31 cellular contexts compared by ENCODE assay signal in genomic region chr1:47683402-47683801, GRCh38.
"Had no signal": no experiment of that assay in that cellular context is flagged by ENCODE, and none has a peak within 500 bp of the region (broad histone marks: within the 10 kb centered on the region; RNA-seq: fewer than 3 reads in every experiment).

No MANE protein-coding gene starts in this region.

- H3K27ac ChIP-seq: breast epithelium, epithelial cell of prostate, esophagus squamous epithelium, heart right ventricle, neutrophil, ovary, testis, vagina, WERI-Rb-1 had no signal

- H3K4me1 ChIP-seq: breast epithelium, esophagus squamous epithelium, testis, vagina had no signal

- H3K4me3 Mint-ChIP-seq: activated T-cell treated with anti-CD3 and anti-CD28 coated beads, Interleukin-2, amount 50 U/mL, for 24 hours; activated T-helper 17 cell treated with anti-CD3 and anti-CD28 coated beads, Interleukin-2, amount 50 U/mL, for 72 hours; natural killer cell treated with Interleukin-12 subunit alpha and Interleukin-12 subunit beta and Interleukin-15 and Interleukin-18, amount 100 ng/mL, for 72 hours; T-helper 17 cell had no signal

- DNase-seq: activated CD4-positive, alpha-beta T cell treated with anti-CD3 and anti-CD28 coated beads for 48 hours; activated CD4-positive, alpha-beta T cell treated with anti-CD3 and anti-CD28 coated beads, Interleukin-2, amount 50 U/mL, for 48 hours; activated naive CD4-positive, alpha-beta T cell; activated T-cell treated with anti-CD3 and anti-CD28 coated beads, Interleukin-2, amount 50 U/mL, for 24 hours; central memory CD4-positive, alpha-beta T cell; dermis blood vessel endothelial cell; effector CD4-positive, alpha-beta T cell; esophagus squamous epithelium; foreskin melanocyte; heart right ventricle; left ventricle myocardium superior; ovary; stimulated activated CD4-positive, alpha-beta T cell treated with anti-CD3 and anti-CD28 coated beads, Interleukin-15, amount 100 ng/mL, for 24 hours; stimulated activated naive CD4-positive, alpha-beta T cell treated with Interleukin-2 at 50 U/mL for 16 hours; T-helper 17 cell; T1000; testis; trophoblast cell; WERI-Rb-1 had no signal

- H3K36me3 ChIP-seq: breast epithelium, esophagus squamous epithelium, heart right ventricle, neutrophil, ovary, vagina, WERI-Rb-1 had no signal

- H3K4me3 ChIP-seq: breast epithelium, esophagus squamous epithelium, heart right ventricle, ovary, smooth muscle cell, testis, vagina had no signal

- H3K36me3 Mint-ChIP-seq: activated naive CD4-positive, alpha-beta T cell treated with anti-CD3 and anti-CD28 coated beads, Interleukin-2, amount 50 U/mL, for 72 hours; natural killer cell treated with Interleukin-12 subunit alpha and Interleukin-12 subunit beta and Interleukin-15 and Interleukin-18, amount 100 ng/mL, for 72 hours had no signal

- H3K27ac Mint-ChIP-seq: activated naive CD4-positive, alpha-beta T cell treated with anti-CD3 and anti-CD28 coated beads, Interleukin-2, amount 50 U/mL, for 72 hours; activated T-cell treated with anti-CD3 and anti-CD28 coated beads, Interleukin-2, amount 50 U/mL, for 24 hours; activated T-helper 17 cell treated with anti-CD3 and anti-CD28 coated beads, Interleukin-2, amount 50 U/mL, for 72 hours; natural killer cell treated with Interleukin-12 subunit alpha and Interleukin-12 subunit beta and Interleukin-15 and Interleukin-18, amount 100 ng/mL, for 72 hours; progenitor cell of endocrine pancreas; T-helper 17 cell had no signal

- H3K27me3 ChIP-seq: ovary, testis, vagina had no signal

- ATAC-seq: activated CD4-positive, CD25-positive, alpha-beta regulatory T cell treated with anti-CD3 and anti-CD28 coated beads, Interleukin-2, amount 50 U/mL, for 24 hours; activated naive CD4-positive, alpha-beta T cell treated with anti-CD3 and anti-CD28 coated beads, Interleukin-2, amount 50 U/mL, for 72 hours; activated T-helper 17 cell treated with anti-CD3 and anti-CD28 coated beads, Interleukin-2, amount 50 U/mL, for 72 hours; heart right ventricle; left ventricle myocardium superior; natural killer cell treated with Interleukin-12 subunit alpha and Interleukin-12 subunit beta and Interleukin-15 and Interleukin-18, amount 100 ng/mL, for 72 hours; sciatic nerve; SK-N-SH treated with all-trans-retinoic acid at 6 μM for 48 hours; T-helper 17 cell had no signal

- H3K9me3 Mint-ChIP-seq: activated naive CD4-positive, alpha-beta T cell treated with anti-CD3 and anti-CD28 coated beads, Interleukin-2, amount 50 U/mL, for 72 hours; activated T-cell treated with anti-CD3 and anti-CD28 coated beads, Interleukin-2, amount 50 U/mL, for 24 hours; activated T-helper 17 cell treated with anti-CD3 and anti-CD28 coated beads, Interleukin-2, amount 50 U/mL, for 72 hours; natural killer cell treated with Interleukin-12 subunit alpha and Interleukin-12 subunit beta and Interleukin-15 and Interleukin-18, amount 100 ng/mL, for 72 hours had no signal

- H3K4me1 Mint-ChIP-seq: activated T-helper 17 cell treated with anti-CD3 and anti-CD28 coated beads, Interleukin-2, amount 50 U/mL, for 72 hours; T-helper 17 cell had no signal

- H3K9me3 ChIP-seq: breast epithelium, esophagus squamous epithelium, heart right ventricle, neutrophil, ovary, testis, vagina had no signal
